ENCODE assay signal across 8 cellular contexts in genomic region chr10:24953350-24954074, GRCh38. TPM values are rescaled to one million over a fixed set of nuclear protein-coding genes. Genes with fewer than 3 reads are reported as not detected.
DNase-seq lines count a peak whose midpoint lies in the region; ATAC-seq and TF ChIP-seq lines count a peak whose summit lies in the region.

No MANE protein-coding gene starts in this region.

- H3K4me3 ChIP-seq in BE2C (ENCODE audit: low read depth, low read length): peak overlapping the region; percentile 70
- no peak overlapping the region for H3K4me3 ChIP-seq in neural cell (ENCODE audit: low read length)

- peaks cover 9% of the 10 kb centered on the region for H3K4me1 ChIP-seq in BE2C

- peaks cover 10% of the 10 kb centered on the region for H3K27me3 Mint-ChIP-seq in endothelial cell (ENCODE audit: unreplicated experiment)

- peak overlapping the region; percentile 86 for H3K27ac Mint-ChIP-seq in endothelial cell (ENCODE audit: unreplicated experiment)

- peak overlapping the region; percentile 91 for H3K4me3 Mint-ChIP-seq in endothelial cell (ENCODE audit: unreplicated experiment)

- H3K4me1 Mint-ChIP-seq in endothelial cell (ENCODE audit: unreplicated experiment): peaks cover 10% of the 10 kb centered on the region

- H3K36me3 ChIP-seq in BE2C: no peaks in the 10 kb centered on the region
- H3K36me3 ChIP-seq in neural cell (ENCODE audit: insufficient read depth, low read length): no peaks in the 10 kb centered on the region

- H3K9me3 ChIP-seq in BE2C (no peaks in the 10 kb centered on the region), neural cell (ENCODE audit: low read length) (no peaks in the 10 kb centered on the region)

- H3K9me2 ChIP-seq in neural cell (ENCODE audit: insufficient read depth, low read length): no peaks in the 10 kb centered on the region

- TF ChIP-seq RAD21 in neural cell (conservative IDR thresholded peaks at IDR 0.05): no peak

- no peak overlapping the region for H3K4me2 ChIP-seq in neural cell (ENCODE audit: low read length)

- no peaks in the 10 kb centered on the region for H3K79me2 ChIP-seq in neural cell (replicated peaks; ENCODE audit: insufficient read depth, low read length)

- ATAC-seq in HG03139 (IDR thresholded peaks at IDR 0.05; ENCODE audit: unreplicated experiment) (no peak), HG03159 (IDR thresholded peaks at IDR 0.05; ENCODE audit: unreplicated experiment) (no peak)

- no peak for TF ChIP-seq EP300 in neural cell (conservative IDR thresholded peaks at IDR 0.05; ENCODE audit: poor library complexity, severe bottlenecking)

- H3K9ac ChIP-seq in neural cell (ENCODE audit: low read length): no peak overlapping the region

- H3K9me3 Mint-ChIP-seq in endothelial cell (ENCODE audit: unreplicated experiment): no peaks in the 10 kb centered on the region

- H4K20me1 ChIP-seq in neural cell (ENCODE audit: insufficient read depth): no peaks in the 10 kb centered on the region

- peak overlapping the region; percentile 12 for H2AFZ ChIP-seq in neural cell (ENCODE audit: low read depth, low read length)

- TF ChIP-seq CTCF in BE2C (IDR thresholded peaks at IDR 0.05; ENCODE audit: low read depth, low read length) (no peak), endothelial cell (IDR thresholded peaks at IDR 0.05; ENCODE audit: unreplicated experiment) (no peak), neural cell (IDR thresholded peaks at IDR 0.05; ENCODE audit: poor library complexity, severe bottlenecking) (no peak)

- H3F3A ChIP-seq in neural cell (ENCODE audit: insufficient read depth, low read length, poor library complexity, severe bottlenecking): no peaks in the 10 kb centered on the region

- H3K36me3 Mint-ChIP-seq in endothelial cell (ENCODE audit: low read depth, unreplicated experiment): peaks cover 7% of the 10 kb centered on the region

- H3K27me3 ChIP-seq in BE2C (no peaks in the 10 kb centered on the region), neural cell (ENCODE audit: insufficient read depth, low read depth, low read length) (peaks cover 4% of the 10 kb centered on the region)

- H3K27ac ChIP-seq in neural cell (ENCODE audit: low read length): no peak overlapping the region

- DNase-seq in BE2C: no peak
- peak; percentile 28 for DNase-seq in NCI-H1694 (lab: John Stamatoyannopoulos, UW)
- DNase-seq in endothelial cell (ENCODE audit: low spot score): no peak
- DNase-seq in DMS153 treated with DMSO at 0.1 percent for 48 hours (lab: John Stamatoyannopoulos, UW; ENCODE audit: unreplicated experiment): no peak
- no peak for DNase-seq in T1000 (lab: John Stamatoyannopoulos, UW)

TF ChIP-seq in neural cell, 6 proteins besides CTCF, POLR2A, EP300 and RAD21:
- TF ChIP-seq MXI1 (conservative IDR thresholded peaks at IDR 0.05; ENCODE audit: poor library complexity, severe bottlenecking) (no peak), POLR2AphosphoS5 (IDR thresholded peaks at IDR 0.05) (no peak), EZH2 (IDR thresholded peaks at IDR 0.05; ENCODE audit: borderline replicate concordance, insufficient read depth, low read length, poor library complexity, severe bottlenecking) (no peak), SMC3 (conservative IDR thresholded peaks at IDR 0.05; ENCODE audit: poor library complexity) (no peak), TAF1 (IDR thresholded peaks at IDR 0.05; ENCODE audit: low read depth) (no peak)
- TF ChIP-seq, protein P1, sequence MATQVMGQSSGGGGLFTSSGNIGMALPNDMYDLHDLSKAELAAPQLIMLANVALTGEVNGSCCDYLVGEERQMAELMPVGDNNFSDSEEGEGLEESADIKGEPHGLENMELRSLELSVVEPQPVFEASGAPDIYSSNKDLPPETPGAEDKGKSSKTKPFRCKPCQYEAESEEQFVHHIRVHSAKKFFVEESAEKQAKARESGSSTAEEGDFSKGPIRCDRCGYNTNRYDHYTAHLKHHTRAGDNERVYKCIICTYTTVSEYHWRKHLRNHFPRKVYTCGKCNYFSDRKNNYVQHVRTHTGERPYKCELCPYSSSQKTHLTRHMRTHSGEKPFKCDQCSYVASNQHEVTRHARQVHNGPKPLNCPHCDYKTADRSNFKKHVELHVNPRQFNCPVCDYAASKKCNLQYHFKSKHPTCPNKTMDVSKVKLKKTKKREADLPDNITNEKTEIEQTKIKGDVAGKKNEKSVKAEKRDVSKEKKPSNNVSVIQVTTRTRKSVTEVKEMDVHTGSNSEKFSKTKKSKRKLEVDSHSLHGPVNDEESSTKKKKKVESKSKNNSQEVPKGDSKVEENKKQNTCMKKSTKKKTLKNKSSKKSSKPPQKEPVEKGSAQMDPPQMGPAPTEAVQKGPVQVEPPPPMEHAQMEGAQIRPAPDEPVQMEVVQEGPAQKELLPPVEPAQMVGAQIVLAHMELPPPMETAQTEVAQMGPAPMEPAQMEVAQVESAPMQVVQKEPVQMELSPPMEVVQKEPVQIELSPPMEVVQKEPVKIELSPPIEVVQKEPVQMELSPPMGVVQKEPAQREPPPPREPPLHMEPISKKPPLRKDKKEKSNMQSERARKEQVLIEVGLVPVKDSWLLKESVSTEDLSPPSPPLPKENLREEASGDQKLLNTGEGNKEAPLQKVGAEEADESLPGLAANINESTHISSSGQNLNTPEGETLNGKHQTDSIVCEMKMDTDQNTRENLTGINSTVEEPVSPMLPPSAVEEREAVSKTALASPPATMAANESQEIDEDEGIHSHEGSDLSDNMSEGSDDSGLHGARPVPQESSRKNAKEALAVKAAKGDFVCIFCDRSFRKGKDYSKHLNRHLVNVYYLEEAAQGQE (IDR thresholded peaks at IDR 0.05; ENCODE audit: borderline replicate concordance): no peak

RNA-seq across cellular contexts. Expression of gene PRTFDC1, which starts 1.1 kb away (rescaled TPM):
- polyA plus RNA-seq in BE2C (2012; ENCODE audit: insufficient read depth, insufficient read length, low read depth): 13.3 TPM
- total RNA-seq in endothelial cell (ENCODE audit: unreplicated experiment): 17.5 TPM
- 3.4 and 4.5 TPM in 2 replicates for polyA plus RNA-seq in neural cell
- 1.9 TPM in 2 replicates for polyA minus RNA-seq in neural cell
